Comparison of ENCODE assay signal across 8 cellular contexts in genomic region chr15:64355559-64356442, GRCh38. TPM values are rescaled to one million over a fixed set of nuclear protein-coding genes. Genes with fewer than 3 reads are reported as not detected.
DNase-seq lines count a peak whose midpoint lies in the region; TF ChIP-seq lines count a peak whose summit lies in the region.

TSS of gene CSNK1G1 (minus strand) at chr15:64356173. CDS start at chr15:64300499, 55,674 bp downstream.

- no peaks in the 10 kb centered on the region for H3K9me3 ChIP-seq in neuron (ENCODE audit: low read length)
- no peaks in the 10 kb centered on the region for H3K9me3 ChIP-seq in subcutaneous abdominal adipose tissue (ENCODE audit: control insufficient read depth in 5 of 5, low read length in 5 of 5)

- H3K4me3 ChIP-seq in neuron (ENCODE audit: low read length): peak within 1 kb of the TSS; percentile 92
- peak within 1 kb of the TSS; percentile 89 to 99 (median 96) for H3K4me3 ChIP-seq in subcutaneous abdominal adipose tissue (ENCODE audit: low read depth in 1 of 5, low read length in 5 of 5)

- H2AFZ ChIP-seq in neuron (ENCODE audit: low read depth, low read length): peak within 1 kb of the TSS; percentile 69

- H3K36me3 ChIP-seq in neuron (ENCODE audit: insufficient read depth, low read length): no peaks in the 10 kb centered on the region
- H3K36me3 ChIP-seq in subcutaneous abdominal adipose tissue (ENCODE audit: control insufficient read depth in 5 of 5, insufficient read depth in 5 of 5, low read length in 5 of 5): no peaks in the 10 kb centered on the region

- H3K9ac ChIP-seq in subcutaneous abdominal adipose tissue (ENCODE audit: low read length in 5 of 5): peak within 1 kb of the TSS; percentile 84 to 96 (median 87)

- POLR2A ChIA-PET in HEK293T (lab: Yijun Ruan, JAX): interaction anchor here (1.2 kb wide), 1 partner anchor 262 kb away, joined by 3 read pairs; the partner anchor contains the start of gene CIAO2A

- H3K27me3 ChIP-seq in neuron (ENCODE audit: insufficient read depth, low read length): no peaks in the 10 kb centered on the region
- no peaks in the 10 kb centered on the region for H3K27me3 ChIP-seq in subcutaneous abdominal adipose tissue (ENCODE audit: control insufficient read depth in 5 of 5, insufficient read depth in 4 of 5, low read length in 5 of 5)

- H3K27ac ChIP-seq in subcutaneous abdominal adipose tissue (ENCODE audit: low read depth, low read length): peak within 1 kb of the TSS; percentile 67

- DNase-seq in G401 (ENCODE audit: low spot score): peak; percentile 98
- DNase-seq in HEK293T (ENCODE audit: extremely low spot score): peak; percentile 86
- DNase-seq in MV-4-11 (lab: John Stamatoyannopoulos, UW): peak; percentile 96
- peak; percentile 98 for DNase-seq in SK-MEL-5 (ENCODE audit: low read depth, low spot score)
- DNase-seq in activated naive CD4-positive, alpha-beta T cell treated with Interleukin-2 at 50 U/mL for 16 hours: peak; percentile 95
- DNase-seq in foreskin melanocyte: peak; percentile 97

- H3K4me1 ChIP-seq in neuron (ENCODE audit: insufficient read depth, low read length) (peaks cover 11% of the 10 kb centered on the region), subcutaneous abdominal adipose tissue (ENCODE audit: control insufficient read depth in 5 of 5, insufficient read depth in 5 of 5, low read length in 5 of 5) (peaks cover 0 to 24% (median 17%) of the 10 kb centered on the region in 5 donors)

- CTCF ChIA-PET in HEK293T (lab: Yijun Ruan, JAX): interaction anchor here (0.8 to 1.4 kb wide), 2 partner anchors 133 to 145 kb away, joined by 3 to 4 read pairs; no protein-coding TSS in a partner anchor

- in situ Hi-C loops in G401 (cut with HindIII; ENCODE audit: low sequenced_read_pairs): no loop called here
- in situ Hi-C loops in SK-MEL-5 (cut with HindIII; ENCODE audit: low pct_unique_long_range_greater_than_20kb, low sequenced_read_pairs): no loop called here

TF ChIP-seq in HEK293T, 16 proteins besides CTCF, POLR2A, EP300 and RAD21:
- TF ChIP-seq ELF4 (IDR thresholded peaks at IDR 0.05) (peak; percentile 94), ZNF384 (IDR thresholded peaks at IDR 0.05) (no peak)

RNA-seq across cellular contexts. Expression of gene CSNK1G1, which starts in this region (rescaled TPM):
- 11.6 and 15.7 TPM in 2 replicates for total RNA-seq in G401 (2014; rRNA removed; shearing (Covaris generic))
- total RNA-seq in SK-MEL-5 (2014; rRNA removed; shearing (Covaris generic)): 14.9 and 18.5 TPM in 2 replicates
- polyA plus RNA-seq in SK-MEL-5 (2015; cell fraction: cytosol; rRNA removed): 9.5 and 9.9 TPM in 2 replicates
- polyA plus RNA-seq in SK-MEL-5 (2015; cell fraction: nucleus; rRNA removed): 9.0 and 9.9 TPM in 2 replicates

Comparison
In these comparisons a context has a peak if more than half of its experiments do, and no peak if none do; other contexts are left out.
1. Peak in every context shown above with its lines: DNase-seq, H3K4me3 ChIP-seq and H3K27ac ChIP-seq.